Comparison of ENCODE assay signal across 8 cellular contexts in genomic region chr22:37457093-37457893, GRCh38. TPM values are rescaled to one million over a fixed set of nuclear protein-coding genes. Genes with fewer than 3 reads are reported as not detected.
DNase-seq lines count a peak whose midpoint lies in the region; ATAC-seq and TF ChIP-seq lines count a peak whose summit lies in the region.

No MANE protein-coding gene starts in this region.

- TF ChIP-seq POLR2A in lower leg skin (IDR thresholded peaks at IDR 0.05), result no peak

- H3K4me3 ChIP-seq in choroid plexus epithelial cell (ENCODE audit: low read depth, low read length) (no peak overlapping the region), lower leg skin (ENCODE audit: low read depth, poor library complexity, severe bottlenecking) (no peak overlapping the region)

- no peak for ATAC-seq in HG03457 (IDR thresholded peaks at IDR 0.05; ENCODE audit: unreplicated experiment)

- 32 to 38% methylated on average over 4 of the region's 4 CpGs for WGBS in lower leg skin, 2 donors

- DNase-seq in activated gamma-delta T cell treated with Interleukin-2 at 50 U/mL for 16 hours, result peak; percentile 81
- DNase-seq in activated gamma-delta T cell (lab: John Stamatoyannopoulos, UW), result no peak
- DNase-seq in NCI-H1930 (lab: John Stamatoyannopoulos, UW), result peak; percentile 7 to 47
- DNase-seq in activated CD4-positive, alpha-beta T cell treated with anti-CD3 and anti-CD28 coated beads for 4 hours, result peak; percentile 79 to 89
- DNase-seq in choroid plexus epithelial cell (ENCODE audit: low read depth), result peak; percentile 67
- peak; percentile 41 to 92 for DNase-seq in lower leg skin (ENCODE audit: low spot score in 2 of 2)
- DNase-seq in stimulated activated CD8-positive, alpha-beta memory T cell treated with anti-CD3 and anti-CD28 coated beads, Interleukin-12 subunit alpha, Interleukin-12 subunit beta, amount 100 ng/mL, for 4 hours (ENCODE audit: low read depth), result peak; percentile 56

- peak; percentile 98 for TF ChIP-seq CTCF in choroid plexus epithelial cell (conservative IDR thresholded peaks at IDR 0.05; ENCODE audit: low read depth, low read length)
- peak in 1 of 3 donors; percentile 42 for TF ChIP-seq CTCF in lower leg skin (IDR thresholded peaks at IDR 0.05)

- intact Hi-C loops in lower leg skin (cut with DNase I; ENCODE audit: low total_unique reads), result loop anchor here (2.0 kb wide), 1 partner anchor 140 kb away; no protein-coding TSS in a partner anchor

RNA-seq across cellular contexts. Expression of gene MFNG, which starts 28.9 kb away (rescaled TPM):
- 10 to 100 TPM in 1 of 4 donors, 1 to 10 TPM in 3; 5.7 to 13.0 (median 6.3) TPM for total RNA-seq in lower leg skin

RNA-seq across cellular contexts. Expression of gene ELFN2, which starts 30.0 kb away (rescaled TPM):
- total RNA-seq in lower leg skin, result 1 to 10 TPM in 2 of 4 donors, under 1 TPM in 2; 0.26 to 1.5 (median 0.82) TPM
